ENCODE assay signal across 8 cellular contexts in the genomic region with DNA sequence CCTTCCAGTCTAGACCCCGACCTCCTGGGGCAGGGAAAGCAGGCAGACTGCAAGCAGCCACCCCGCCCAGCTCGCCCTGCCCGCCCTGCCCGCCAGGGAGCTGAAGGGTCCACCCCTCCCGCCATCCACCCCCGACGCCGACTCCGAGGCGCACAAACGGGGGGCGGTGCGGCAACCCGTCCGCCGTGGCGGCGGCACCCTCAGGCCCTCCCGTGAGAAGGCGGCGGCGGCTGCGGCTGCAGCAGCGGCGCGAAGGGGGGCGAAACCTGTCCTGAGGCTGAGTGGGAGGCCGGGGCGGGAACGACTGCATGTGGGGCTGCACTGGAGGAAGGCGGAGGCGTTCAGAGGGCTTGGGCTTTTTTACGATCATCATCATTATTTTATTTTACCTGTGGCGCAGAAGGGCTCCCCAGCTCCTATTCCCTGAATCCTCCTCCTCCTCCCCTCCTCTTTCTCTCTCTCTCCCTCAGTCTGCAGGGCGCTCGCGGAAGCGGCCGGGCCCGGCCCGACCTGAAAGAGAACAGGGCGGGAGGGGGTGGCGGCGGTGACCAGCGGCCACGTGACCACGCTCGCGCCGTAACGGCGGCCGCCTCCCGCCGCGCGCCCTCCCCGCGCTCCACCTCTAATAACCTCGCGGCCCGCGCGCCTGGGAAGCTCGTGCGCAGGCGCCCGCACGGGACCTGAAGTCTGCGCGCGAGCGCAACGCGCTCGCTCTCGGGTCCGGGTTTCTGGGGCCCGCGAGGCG. TPM values are rescaled to one million over a fixed set of nuclear protein-coding genes. Genes with fewer than 3 reads are reported as not detected.
DNase-seq lines count a peak whose midpoint lies in the region; ATAC-seq and TF ChIP-seq lines count a peak whose summit lies in the region.

A gene with protein sequence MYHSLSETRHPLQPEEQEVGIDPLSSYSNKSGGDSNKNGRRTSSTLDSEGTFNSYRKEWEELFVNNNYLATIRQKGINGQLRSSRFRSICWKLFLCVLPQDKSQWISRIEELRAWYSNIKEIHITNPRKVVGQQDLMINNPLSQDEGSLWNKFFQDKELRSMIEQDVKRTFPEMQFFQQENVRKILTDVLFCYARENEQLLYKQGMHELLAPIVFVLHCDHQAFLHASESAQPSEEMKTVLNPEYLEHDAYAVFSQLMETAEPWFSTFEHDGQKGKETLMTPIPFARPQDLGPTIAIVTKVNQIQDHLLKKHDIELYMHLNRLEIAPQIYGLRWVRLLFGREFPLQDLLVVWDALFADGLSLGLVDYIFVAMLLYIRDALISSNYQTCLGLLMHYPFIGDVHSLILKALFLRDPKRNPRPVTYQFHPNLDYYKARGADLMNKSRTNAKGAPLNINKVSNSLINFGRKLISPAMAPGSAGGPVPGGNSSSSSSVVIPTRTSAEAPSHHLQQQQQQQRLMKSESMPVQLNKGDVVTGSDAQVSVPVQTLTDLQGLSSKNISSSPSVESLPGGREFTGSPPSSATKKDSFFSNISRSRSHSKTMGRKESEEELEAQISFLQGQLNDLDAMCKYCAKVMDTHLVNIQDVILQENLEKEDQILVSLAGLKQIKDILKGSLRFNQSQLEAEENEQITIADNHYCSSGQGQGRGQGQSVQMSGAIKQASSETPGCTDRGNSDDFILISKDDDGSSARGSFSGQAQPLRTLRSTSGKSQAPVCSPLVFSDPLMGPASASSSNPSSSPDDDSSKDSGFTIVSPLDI (minus strand): TSS at position 540 of the 745 bp plus-strand sequence. CDS start 234,061 bp downstream, outside the sequence.

- H3K4me3 Mint-ChIP-seq in activated CD4-positive, alpha-beta T cell treated with anti-CD3 and anti-CD28 coated beads for 36 hours: peak within 1 kb of the TSS; percentile 93

- no peaks in the 10 kb centered on the region for H3K9me3 Mint-ChIP-seq in activated CD4-positive, alpha-beta T cell treated with anti-CD3 and anti-CD28 coated beads for 36 hours (ENCODE audit: low read depth)

- peaks cover 10% of the 10 kb centered on the region for H3K36me3 Mint-ChIP-seq in activated CD4-positive, alpha-beta T cell treated with anti-CD3 and anti-CD28 coated beads for 36 hours (ENCODE audit: low read depth)

- TF ChIP-seq CTCF in AG10803 (conservative IDR thresholded peaks at IDR 0.05; ENCODE audit: low read length) (no peak), colonic mucosa (IDR thresholded peaks at IDR 0.05) (no peak)

- DNase-seq in AG10803 (ENCODE audit: low read depth): peak; percentile 98
- DNase-seq in NCI-H345 treated with DMSO at 0.1 percent for 48 hours (lab: John Stamatoyannopoulos, UW; ENCODE audit: unreplicated experiment): peak; percentile 81
- DNase-seq in activated CD4-positive, alpha-beta T cell treated with anti-CD3 and anti-CD28 coated beads for 36 hours: peak; percentile 97
- peak; percentile 95 for DNase-seq in colonic mucosa
- peak; percentile 99 for DNase-seq in left kidney (ENCODE audit: low read depth, low spot score)
- DNase-seq in stimulated activated CD4-positive, alpha-beta T cell treated with anti-CD3 and anti-CD28 coated beads, Interleukin-2, amount 100 ng/mL, for 24 hours: peak; percentile 91 to 93

- H3K36me3 ChIP-seq in colonic mucosa: no peaks in the 10 kb centered on the region

- no peaks in the 10 kb centered on the region for H3K27me3 Mint-ChIP-seq in activated CD4-positive, alpha-beta T cell treated with anti-CD3 and anti-CD28 coated beads for 36 hours

- H3K4me3 ChIP-seq in AG10803 (ENCODE audit: low read length): peak within 1 kb of the TSS; percentile 74
- H3K4me3 ChIP-seq in colonic mucosa: peak within 1 kb of the TSS; percentile 57

- CTCF ChIA-PET in activated CD4-positive, alpha-beta T cell treated with anti-CD3 and anti-CD28 coated beads for 36 hours (lab: Charles Lee): interaction anchor here (1.1 to 1.4 kb wide), 2 partner anchors 32 to 591 kb away, joined by 3 to 5 read pairs; no protein-coding TSS in a partner anchor

- POLR2A ChIA-PET in activated CD4-positive, alpha-beta T cell treated with anti-CD3 and anti-CD28 coated beads for 36 hours (lab: Charles Lee): interaction anchor here (0.6 to 1.1 kb wide), 3 partner anchors 32 to 329 kb away, joined by 3 to 10 read pairs (median 3); no protein-coding TSS in a partner anchor

- H3K9me3 ChIP-seq in colonic mucosa: no peaks in the 10 kb centered on the region

- intact Hi-C loops in activated CD4-positive, alpha-beta T cell treated with anti-CD3 and anti-CD28 coated beads for 36 hours (cut with DNase I, micrococcal nuclease): loop anchor here (1.0 to 10.0 kb wide), 9 partner anchors 32 to 1887 kb away; a partner anchor contains a TSS
- intact Hi-C loops in colonic mucosa (cut with DNase I): no loop called here

- no peaks in the 10 kb centered on the region for H3K27me3 ChIP-seq in colonic mucosa

- ATAC-seq in GM19023 (IDR thresholded peaks at IDR 0.05; ENCODE audit: unreplicated experiment) (peak; percentile 76), HG03280 (IDR thresholded peaks at IDR 0.05; ENCODE audit: unreplicated experiment) (peak; percentile 77)
- peak; percentile 97 for ATAC-seq in activated CD4-positive, alpha-beta T cell treated with anti-CD3 and anti-CD28 coated beads for 36 hours

- H3K4me1 Mint-ChIP-seq in activated CD4-positive, alpha-beta T cell treated with anti-CD3 and anti-CD28 coated beads for 36 hours: peaks cover 40% of the 10 kb centered on the region

- peak within 1 kb of the TSS; percentile 97 for H3K27ac ChIP-seq in colonic mucosa

- H3K27ac Mint-ChIP-seq in activated CD4-positive, alpha-beta T cell treated with anti-CD3 and anti-CD28 coated beads for 36 hours: peak within 1 kb of the TSS; percentile 93

- H3K4me1 ChIP-seq in colonic mucosa: no peaks in the 10 kb centered on the region

- peak within 1 kb of the TSS; percentile 92 to 94 for H3K9ac ChIP-seq in colonic mucosa (ENCODE audit: low read depth in 2 of 2, low read length in 2 of 2)

RNA-seq across cellular contexts. Expression of the gene that starts here (rescaled TPM):
- total RNA-seq in activated CD4-positive, alpha-beta T cell treated with anti-CD3 and anti-CD28 coated beads for 36 hours: 10 to 100 TPM; 53.9 to 56.9 TPM
- 10 to 100 TPM; 29.9 to 31.2 TPM for total RNA-seq in colonic mucosa

Comparison
In these comparisons a context has a peak if more than half of its experiments do, and no peak if none do; other contexts are left out.
1. Peak in every context shown above with its lines: DNase-seq, ATAC-seq, H3K4me3 ChIP-seq and H3K27ac ChIP-seq.